Comparison of ENCODE assay signal across 29 cellular contexts in genomic region chr16:27947696-27948095, GRCh38.
"Had no signal": no experiment of that assay in that cellular context is flagged by ENCODE, and none has a peak within 500 bp of the region (broad histone marks: within the 10 kb centered on the region; RNA-seq: fewer than 3 reads in every experiment).

No MANE protein-coding gene starts in this region.

- H3K4me3 ChIP-seq: esophagus squamous epithelium, gastroesophageal sphincter had no signal

- H3K4me1 ChIP-seq: esophagus squamous epithelium, gastroesophageal sphincter had no signal

- DNase-seq: activated B cell treated with CpG ODN at 0.5 μM for 24 hours; activated CD4-positive, alpha-beta T cell treated with anti-CD3 and anti-CD28 coated beads for 48 hours; activated CD4-positive, alpha-beta T cell treated with anti-CD3 and anti-CD28 coated beads, Interleukin-2, amount 50 U/mL, for 1 hour; activated CD4-positive, alpha-beta T cell treated with anti-CD3 and anti-CD28 coated beads, Interleukin-2, amount 50 U/mL, for 48 hours; activated CD8-positive, alpha-beta memory T cell treated with anti-CD3 and anti-CD28 coated beads for 24 hours; activated CD8-positive, alpha-beta T cell treated with anti-CD3 and anti-CD28 coated beads for 36 hours; activated effector memory CD4-positive, alpha-beta T cell treated with Interleukin-2 at 50 U/mL for 16 hours; activated gamma-delta T cell treated with Interleukin-2 at 50 U/mL for 16 hours; activated naive CD4-positive, alpha-beta T cell treated with anti-CD3 and anti-CD28 coated beads, Interleukin-2, amount 50 U/mL, for 16 hours; activated naive CD4-positive, alpha-beta T cell treated with Interleukin-2 at 50 U/mL for 16 hours; activated T-cell treated with anti-CD3 and anti-CD28 coated beads, Interleukin-2, amount 50 U/mL, for 4 hours; amniotic stem cell; anterior cingulate cortex; brain microvascular endothelial cell; caudate nucleus; cortex of kidney; dermis blood vessel endothelial cell; effector CD4-positive, alpha-beta T cell; effector memory CD8-positive, alpha-beta T cell; erythroblast; esophagus squamous epithelium; foreskin melanocyte; T-helper 1 cell; T-helper 17 cell; T1000; WERI-Rb-1 had no signal

- H3K9me3 ChIP-seq: esophagus squamous epithelium, gastroesophageal sphincter had no signal

- H3K27ac ChIP-seq: brain microvascular endothelial cell, esophagus squamous epithelium, gastroesophageal sphincter had no signal

- H3K36me3 ChIP-seq: brain microvascular endothelial cell, esophagus squamous epithelium, gastroesophageal sphincter, WERI-Rb-1 had no signal

- ATAC-seq: activated CD4-positive, CD25-positive, alpha-beta regulatory T cell treated with anti-CD3 and anti-CD28 coated beads, Interleukin-2, amount 50 U/mL, for 24 hours; activated CD8-positive, alpha-beta T cell treated with anti-CD3 and anti-CD28 coated beads for 36 hours; activated T-cell treated with anti-CD3 and anti-CD28 coated beads, Interleukin-2, amount 50 U/mL, for 4 hours; activated T-helper 17 cell treated with anti-CD3 and anti-CD28 coated beads, Interleukin-2, amount 50 U/mL, for 72 hours; effector memory CD8-positive, alpha-beta T cell; gastroesophageal sphincter; T-helper 17 cell had no signal
